8 cellular contexts compared by ENCODE assay signal in the genomic region with DNA sequence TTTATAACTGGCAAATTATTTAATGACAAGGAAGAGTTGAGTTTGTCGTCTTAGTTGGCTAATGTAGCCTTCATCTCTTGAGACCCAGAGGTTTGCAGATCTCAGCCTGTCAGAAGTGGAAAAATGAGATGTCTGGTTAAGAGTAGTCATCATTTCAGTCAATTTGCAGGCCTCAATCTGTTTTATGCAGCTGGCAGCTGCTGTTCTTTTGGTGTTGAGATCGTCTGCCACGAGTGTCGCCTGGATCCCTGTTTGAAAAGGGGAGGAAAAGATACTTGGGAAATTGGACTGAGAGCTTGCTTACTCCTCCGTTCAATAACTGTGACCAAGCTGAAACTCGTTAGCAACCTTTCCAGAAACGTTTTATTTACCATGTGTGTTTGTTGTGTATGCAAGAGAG. TPM values are rescaled to one million over a fixed set of nuclear protein-coding genes. Genes with fewer than 3 reads are reported as not detected.
A peak's percentile ranks its signal among the peaks of the same experiment; 100 is the strongest.
DNase-seq lines count a peak whose midpoint lies in the region; ATAC-seq and TF ChIP-seq lines count a peak whose summit lies in the region.

No MANE protein-coding gene starts in this region.

- H3K4me1 ChIP-seq in SK-N-SH (ENCODE audit: control insufficient read depth in 1 of 2, insufficient read depth in 2 of 2, low read depth in 1 of 2, low read length in 1 of 2) = peaks cover 7 to 25% of the 10 kb centered on the region in 2 experiments
- peaks cover 43% of the 10 kb centered on the region for H3K4me1 ChIP-seq in iPS-20b (ENCODE audit: insufficient read depth, low read length)
- peaks cover 19 to 74% (median 58%) of the 10 kb centered on the region in 4 donors for H3K4me1 ChIP-seq in stomach

- H3K9me2 ChIP-seq in SK-N-SH = no peaks in the 10 kb centered on the region

- 82% methylated on average over 7 of the region's 7 CpGs for WGBS in SK-N-SH (ENCODE audit: low lambda C conversion rate)
- WGBS in stomach, 5 donors = 50 to 71% (median 61%) methylated on average over 7 of the region's 7 CpGs

- CTCF ChIA-PET in SK-N-SH (lab: Yijun Ruan, JAX) = interaction anchor here (0.9 to 4.1 kb wide), 5 partner anchors 10 to 170 kb away, joined by 3 to 48 read pairs (median 3); no protein-coding TSS in a partner anchor

- H3K4me2 ChIP-seq in SK-N-SH = peak overlapping the region; percentile 81

- peaks cover 76% of the 10 kb centered on the region for H3K79me2 ChIP-seq in SK-N-SH (ENCODE audit: insufficient read depth)

- peaks cover 45% of the 10 kb centered on the region for H3F3A ChIP-seq in SK-N-SH (replicated peaks; ENCODE audit: insufficient read depth)

- H3K36me3 ChIP-seq in SK-N-SH (replicated peaks in 1 of 2; ENCODE audit: control insufficient read depth in 1 of 2, insufficient read depth in 2 of 2, low read length in 1 of 2) (no peaks in the 10 kb centered on the region), iPS-20b (ENCODE audit: insufficient read depth, low read depth, low read length) (no peaks in the 10 kb centered on the region), stomach (no peaks in the 10 kb centered on the region)

- H3K27ac ChIP-seq in SK-N-SH (ENCODE audit: low read depth in 2 of 2, low read length in 1 of 2) = peak overlapping the region in 1 of 2 experiments; percentile 98; a peak in 2 of 4 replicates
- no peak overlapping the region for H3K27ac ChIP-seq in iPS-20b (ENCODE audit: low read length)
- peak overlapping the region in 4 of 5 donors; percentile 83 to 97 (median 92) for H3K27ac ChIP-seq in stomach

- intact Hi-C loops in stomach (cut with DNase I; ENCODE audit: low total_unique reads) = no loop called here

- H3K4me3 ChIP-seq in SK-N-SH (ENCODE audit: low read depth in 2 of 2, low read length in 1 of 2) (peak overlapping the region; percentile 82 to 84; a peak in 3 of 4 replicates), WI38 (ENCODE audit: low read depth, low read length) (peak overlapping the region; percentile 78), iPS-20b (ENCODE audit: low read length) (peak overlapping the region; percentile 87), stomach (peak overlapping the region; percentile 57 to 85 (median 80))

- no peak for TF ChIP-seq POLR2A in stomach (IDR thresholded peaks at IDR 0.05)

- H3K27me3 ChIP-seq in SK-N-SH (ENCODE audit: insufficient read depth) (no peaks in the 10 kb centered on the region), iPS-20b (ENCODE audit: insufficient read depth, low read length) (peaks cover 49% of the 10 kb centered on the region), stomach (no peaks in the 10 kb centered on the region)

- POLR2A ChIA-PET in SK-N-SH (lab: Yijun Ruan, JAX) = no interaction called here

- ATAC-seq in SK-N-SH treated with all-trans-retinoic acid at 6 μM for 48 hours = no peak
- no peak for ATAC-seq in HG02588 (IDR thresholded peaks at IDR 0.05; ENCODE audit: unreplicated experiment)
- ATAC-seq in left lobe of liver = no peak

- TF ChIP-seq EP300 in SK-N-SH (IDR thresholded peaks at IDR 0.05; ENCODE audit: borderline replicate concordance in 1 of 2, low read depth in 1 of 2, low read length in 1 of 2) (no peak), stomach (IDR thresholded peaks at IDR 0.05) (no peak)

- no peaks in the 10 kb centered on the region for H4K20me1 ChIP-seq in SK-N-SH (ENCODE audit: insufficient read depth)

- no peak for DNase-seq in SK-N-SH
- DNase-seq in stomach = no peak
- DNase-seq in left lobe of liver (ENCODE audit: low spot score) = no peak
- no peak for DNase-seq in putamen (ENCODE audit: low spot score)

- TF ChIP-seq CTCF in SK-N-SH (IDR thresholded peaks at IDR 0.05) (no peak), WI38 (IDR thresholded peaks at IDR 0.05; ENCODE audit: low read depth, low read length) (no peak), stomach (IDR thresholded peaks at IDR 0.05) (no peak)

- H2AFZ ChIP-seq in SK-N-SH (ENCODE audit: low read depth) = no peak overlapping the region

- H3K9ac ChIP-seq in SK-N-SH = peak overlapping the region; percentile 97
- H3K9ac ChIP-seq in iPS-20b (ENCODE audit: low read depth, low read length) = peak overlapping the region; percentile 65; the same call in 1 of the 2 replicates

- H3K9me3 ChIP-seq in SK-N-SH = no peaks in the 10 kb centered on the region
- no peaks in the 10 kb centered on the region for H3K9me3 ChIP-seq in iPS-20b (ENCODE audit: insufficient read depth, low read depth, low read length)
- H3K9me3 ChIP-seq in stomach = no peaks in the 10 kb centered on the region

- TF ChIP-seq RAD21 in SK-N-SH (IDR thresholded peaks at IDR 0.05; ENCODE audit: low read length) = no peak

TF ChIP-seq in SK-N-SH, 30 proteins besides CTCF, POLR2A, EP300 and RAD21 (continues in another document):
- TF ChIP-seq EZH2phosphoT487 (IDR thresholded peaks at IDR 0.05; ENCODE audit: borderline replicate concordance, low read depth) (no peak), FOXM1 (IDR thresholded peaks at IDR 0.05; ENCODE audit: low read depth) (no peak), ELF1 (IDR thresholded peaks at IDR 0.05) (no peak), JUND (IDR thresholded peaks at IDR 0.05) (no peak), TEAD4 (IDR thresholded peaks at IDR 0.05; ENCODE audit: borderline replicate concordance, insufficient read depth) (no peak), YY1 (IDR thresholded peaks at IDR 0.05; ENCODE audit: low read depth) (no peak)
- TF ChIP-seq, protein P1, sequence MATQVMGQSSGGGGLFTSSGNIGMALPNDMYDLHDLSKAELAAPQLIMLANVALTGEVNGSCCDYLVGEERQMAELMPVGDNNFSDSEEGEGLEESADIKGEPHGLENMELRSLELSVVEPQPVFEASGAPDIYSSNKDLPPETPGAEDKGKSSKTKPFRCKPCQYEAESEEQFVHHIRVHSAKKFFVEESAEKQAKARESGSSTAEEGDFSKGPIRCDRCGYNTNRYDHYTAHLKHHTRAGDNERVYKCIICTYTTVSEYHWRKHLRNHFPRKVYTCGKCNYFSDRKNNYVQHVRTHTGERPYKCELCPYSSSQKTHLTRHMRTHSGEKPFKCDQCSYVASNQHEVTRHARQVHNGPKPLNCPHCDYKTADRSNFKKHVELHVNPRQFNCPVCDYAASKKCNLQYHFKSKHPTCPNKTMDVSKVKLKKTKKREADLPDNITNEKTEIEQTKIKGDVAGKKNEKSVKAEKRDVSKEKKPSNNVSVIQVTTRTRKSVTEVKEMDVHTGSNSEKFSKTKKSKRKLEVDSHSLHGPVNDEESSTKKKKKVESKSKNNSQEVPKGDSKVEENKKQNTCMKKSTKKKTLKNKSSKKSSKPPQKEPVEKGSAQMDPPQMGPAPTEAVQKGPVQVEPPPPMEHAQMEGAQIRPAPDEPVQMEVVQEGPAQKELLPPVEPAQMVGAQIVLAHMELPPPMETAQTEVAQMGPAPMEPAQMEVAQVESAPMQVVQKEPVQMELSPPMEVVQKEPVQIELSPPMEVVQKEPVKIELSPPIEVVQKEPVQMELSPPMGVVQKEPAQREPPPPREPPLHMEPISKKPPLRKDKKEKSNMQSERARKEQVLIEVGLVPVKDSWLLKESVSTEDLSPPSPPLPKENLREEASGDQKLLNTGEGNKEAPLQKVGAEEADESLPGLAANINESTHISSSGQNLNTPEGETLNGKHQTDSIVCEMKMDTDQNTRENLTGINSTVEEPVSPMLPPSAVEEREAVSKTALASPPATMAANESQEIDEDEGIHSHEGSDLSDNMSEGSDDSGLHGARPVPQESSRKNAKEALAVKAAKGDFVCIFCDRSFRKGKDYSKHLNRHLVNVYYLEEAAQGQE (IDR thresholded peaks at IDR 0.05; ENCODE audit: low read depth, low read length) = no peak

TF ChIP-seq in SK-N-SH treated with all-trans-retinoic acid at 6 μM for 48 hours, 23 proteins besides CTCF, POLR2A, EP300 and RAD21:
- TF ChIP-seq GLIS3 (CRISPR knock-in tag; IDR thresholded peaks at IDR 0.05) = no peak
- no peak for TF ChIP-seq CSDC2 (CRISPR knock-in tag; IDR thresholded peaks at IDR 0.05)
- no peak for TF ChIP-seq ISL1 (CRISPR knock-in tag; IDR thresholded peaks at IDR 0.05)
- TF ChIP-seq, protein P2, sequence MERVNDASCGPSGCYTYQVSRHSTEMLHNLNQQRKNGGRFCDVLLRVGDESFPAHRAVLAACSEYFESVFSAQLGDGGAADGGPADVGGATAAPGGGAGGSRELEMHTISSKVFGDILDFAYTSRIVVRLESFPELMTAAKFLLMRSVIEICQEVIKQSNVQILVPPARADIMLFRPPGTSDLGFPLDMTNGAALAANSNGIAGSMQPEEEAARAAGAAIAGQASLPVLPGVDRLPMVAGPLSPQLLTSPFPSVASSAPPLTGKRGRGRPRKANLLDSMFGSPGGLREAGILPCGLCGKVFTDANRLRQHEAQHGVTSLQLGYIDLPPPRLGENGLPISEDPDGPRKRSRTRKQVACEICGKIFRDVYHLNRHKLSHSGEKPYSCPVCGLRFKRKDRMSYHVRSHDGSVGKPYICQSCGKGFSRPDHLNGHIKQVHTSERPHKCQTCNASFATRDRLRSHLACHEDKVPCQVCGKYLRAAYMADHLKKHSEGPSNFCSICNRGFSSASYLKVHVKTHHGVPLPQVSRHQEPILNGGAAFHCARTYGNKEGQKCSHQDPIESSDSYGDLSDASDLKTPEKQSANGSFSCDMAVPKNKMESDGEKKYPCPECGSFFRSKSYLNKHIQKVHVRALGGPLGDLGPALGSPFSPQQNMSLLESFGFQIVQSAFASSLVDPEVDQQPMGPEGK (CRISPR knock-in tag; IDR thresholded peaks at IDR 0.05; ENCODE audit: borderline replicate concordance) = no peak
- TF ChIP-seq ZNF70 (CRISPR knock-in tag; IDR thresholded peaks at IDR 0.05) = no peak
- TF ChIP-seq ZFP3 (CRISPR knock-in tag; IDR thresholded peaks at IDR 0.05) = no peak
- TF ChIP-seq ESRRG (CRISPR knock-in tag; IDR thresholded peaks at IDR 0.05) = no peak
- TF ChIP-seq PPARA (CRISPR knock-in tag; IDR thresholded peaks at IDR 0.05; ENCODE audit: borderline replicate concordance) = no peak
- TF ChIP-seq ZNF565 (CRISPR knock-in tag; conservative IDR thresholded peaks at IDR 0.05; ENCODE audit: low read depth) = no peak
- no peak for TF ChIP-seq ZNF8 (CRISPR knock-in tag; IDR thresholded peaks at IDR 0.05)
- TF ChIP-seq RARB (CRISPR knock-in tag; IDR thresholded peaks at IDR 0.05) = no peak
- TF ChIP-seq ZFP30 (CRISPR knock-in tag; IDR thresholded peaks at IDR 0.05) = no peak
- TF ChIP-seq TCF4 (CRISPR knock-in tag; IDR thresholded peaks at IDR 0.05; ENCODE audit: borderline replicate concordance) = no peak

RNA-seq across cellular contexts. Expression of a gene that starts 2.3 kb away (rescaled TPM):
- polyA plus RNA-seq in SK-N-SH (2012; rRNA removed) (18.0 and 23.3 TPM in 2 replicates), stomach (10 to 100 TPM; 10.6 to 17.3 (median 13.3) TPM)
- 18.0 and 21.5 TPM in 2 replicates for polyA plus RNA-seq in SK-N-SH (2012; cell fraction: cytosol; rRNA removed)
- 36.7 and 73.8 TPM in 2 replicates for polyA plus RNA-seq in SK-N-SH (2012; cell fraction: nucleus; rRNA removed)
- total RNA-seq in stomach (100 to 1,000 TPM in 2 of 5 donors, 10 to 100 TPM in 3; 13.0 to 149 (median 83.3) TPM), left lobe of liver (34.2 TPM)
